4 cellular contexts compared by ENCODE assay signal in genomic region chr12:71032933-71033332, GRCh38.
"Had no signal": no experiment of that assay in that cellular context is flagged by ENCODE, and none has a peak within 500 bp of the region (broad histone marks: within the 10 kb centered on the region; RNA-seq: fewer than 3 reads in every experiment).

No MANE protein-coding gene starts in this region.

- ATAC-seq: HepG2, K562 had no signal

- H3K4me3 ChIP-seq: K562 had no signal

- H3K27ac ChIP-seq: HL-60 had no signal

- DNase-seq: IMR-90 had no signal
